Comparison of ENCODE assay signal across 8 cellular contexts in the genomic region with DNA sequence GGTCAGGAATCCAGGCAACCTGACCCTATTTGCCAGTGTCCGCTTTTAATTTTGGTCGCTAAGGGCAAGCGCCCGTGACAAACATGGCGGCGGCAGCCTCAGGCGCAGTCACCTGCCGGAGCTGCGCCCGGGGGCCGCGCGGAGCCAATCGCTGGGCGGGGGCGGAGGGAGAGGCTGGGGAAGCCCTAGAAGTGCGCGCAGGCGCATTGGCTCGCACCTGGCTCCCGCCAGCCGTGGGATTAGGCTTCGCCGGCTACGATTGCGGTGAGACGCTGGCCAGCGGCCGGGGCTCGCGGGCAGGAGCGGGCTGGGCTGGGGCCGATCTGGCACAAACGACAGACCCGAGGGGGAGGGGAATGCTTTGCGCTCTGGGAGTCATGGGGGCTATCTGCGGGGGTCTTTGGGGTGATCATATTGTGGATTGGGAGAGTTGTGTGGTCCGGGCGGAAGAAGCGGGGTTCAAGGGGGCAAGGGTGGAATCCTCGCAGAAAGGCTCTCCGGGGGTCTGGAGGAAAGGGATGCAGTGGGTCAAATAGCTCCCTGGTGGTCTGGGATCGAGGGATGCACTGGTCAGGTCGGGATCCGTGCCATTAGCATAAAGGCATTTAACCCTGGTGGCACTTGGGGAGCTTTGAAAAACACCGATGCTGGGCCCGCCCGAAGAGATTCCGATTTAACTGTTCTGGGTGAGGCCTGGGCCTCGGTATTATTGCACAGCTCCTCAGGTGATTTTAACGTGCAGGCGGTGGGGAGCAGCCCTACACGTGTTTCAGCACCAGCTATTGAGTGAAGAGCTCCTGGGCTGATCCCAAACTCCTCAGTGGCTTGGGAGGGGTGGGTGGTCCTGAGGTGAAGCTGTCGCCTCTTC. TPM values are rescaled to one million over a fixed set of nuclear protein-coding genes. Genes with fewer than 3 reads are reported as not detected.
A peak's percentile ranks its signal among the peaks of the same experiment; 100 is the strongest.
DNase-seq lines count a peak whose midpoint lies in the region; ATAC-seq and TF ChIP-seq lines count a peak whose summit lies in the region.

No MANE protein-coding gene starts in this region.

- peak; percentile 81 for DNase-seq in GDM1 (lab: John Stamatoyannopoulos, UW)
- no peak for DNase-seq in HFF-Myc (ENCODE audit: extremely low read depth, low read depth)
- peak; percentile 85 for DNase-seq in NCI-H1092 (lab: John Stamatoyannopoulos, UW)
- DNase-seq in SKM-1 (lab: John Stamatoyannopoulos, UW; ENCODE audit: unreplicated experiment): peak; percentile 68
- peak; percentile 96 for DNase-seq in activated naive CD8-positive, alpha-beta T cell treated with anti-CD3 and anti-CD28 coated beads for 36 hours
- peak; percentile 97 for DNase-seq in Right ventricle myocardium inferior (ENCODE audit: missing footprints)
- DNase-seq in tibial nerve (ENCODE audit: low spot score in 2 of 2): peak; percentile 70 to 74

- ATAC-seq in Right ventricle myocardium inferior: peak; percentile 97

- peak overlapping the region; percentile 17 for H3K9ac ChIP-seq in parathyroid adenoma

- H3K27me3 ChIP-seq in parathyroid adenoma (ENCODE audit: control insufficient read depth, insufficient read depth, low read length): no peaks in the 10 kb centered on the region
- H3K27me3 ChIP-seq in tibial nerve: no peaks in the 10 kb centered on the region

- TF ChIP-seq POLR2A in tibial nerve (IDR thresholded peaks at IDR 0.05): no peak

- peak overlapping the region; percentile 88 for H3K27ac Mint-ChIP-seq in activated naive CD8-positive, alpha-beta T cell treated with anti-CD3 and anti-CD28 coated beads for 36 hours

- H3K9me3 Mint-ChIP-seq in activated naive CD8-positive, alpha-beta T cell treated with anti-CD3 and anti-CD28 coated beads for 36 hours: no peaks in the 10 kb centered on the region

- no peaks in the 10 kb centered on the region for H3K27me3 Mint-ChIP-seq in activated naive CD8-positive, alpha-beta T cell treated with anti-CD3 and anti-CD28 coated beads for 36 hours

- peak; percentile 61 to 69 for TF ChIP-seq EP300 in tibial nerve (IDR thresholded peaks at IDR 0.05)

- peak overlapping the region; percentile 83 for H3K4me2 ChIP-seq in parathyroid adenoma (ENCODE audit: low read length)

- WGBS in tibial nerve, 2 donors: 5 to 6% methylated on average over 32 to 37 of the region's 54 CpGs

- intact Hi-C loops in Right ventricle myocardium inferior (cut with DNase I): loop anchor here (5.0 kb wide), 1 partner anchor 41 kb away; the partner anchor contains the start of genes ACTR1A and SUFU

- H3K36me3 Mint-ChIP-seq in activated naive CD8-positive, alpha-beta T cell treated with anti-CD3 and anti-CD28 coated beads for 36 hours: peaks cover 4% of the 10 kb centered on the region

- no peaks in the 10 kb centered on the region for H3K9me3 ChIP-seq in parathyroid adenoma (ENCODE audit: control insufficient read depth, low read length)
- no peaks in the 10 kb centered on the region for H3K9me3 ChIP-seq in tibial nerve

- H3K36me3 ChIP-seq in parathyroid adenoma (ENCODE audit: control insufficient read depth, insufficient read depth, low read length): no peaks in the 10 kb centered on the region
- H3K36me3 ChIP-seq in tibial nerve: peaks cover 0 to under 1% (median 0%) of the 10 kb centered on the region in 3 donors

- H3K79me2 ChIP-seq in parathyroid adenoma: peaks cover 2% of the 10 kb centered on the region

- H3K4me3 ChIP-seq in HFF-Myc (replicated peaks; ENCODE audit: low read depth, low read length) (peak overlapping the region; percentile 51), parathyroid adenoma (ENCODE audit: low read depth, low read length) (peak overlapping the region; percentile 59), tibial nerve (peak overlapping the region; percentile 46 to 94 (median 61))

- peaks cover 25% of the 10 kb centered on the region for H3K4me1 Mint-ChIP-seq in activated naive CD8-positive, alpha-beta T cell treated with anti-CD3 and anti-CD28 coated beads for 36 hours

- peak overlapping the region; percentile 90 for H3K4me3 Mint-ChIP-seq in activated naive CD8-positive, alpha-beta T cell treated with anti-CD3 and anti-CD28 coated beads for 36 hours

- H3K4me1 ChIP-seq in parathyroid adenoma (peaks cover 15% of the 10 kb centered on the region), tibial nerve (peaks cover 0 to 28% (median 12%) of the 10 kb centered on the region in 4 donors)

- H3K27ac ChIP-seq in parathyroid adenoma (no peak overlapping the region), tibial nerve (peak overlapping the region in 3 of 4 donors; percentile 40 to 74 (median 54))

- TF ChIP-seq CTCF in HFF-Myc (IDR thresholded peaks at IDR 0.05; ENCODE audit: low read depth, low read length, missing control alignments) (no peak), parathyroid adenoma (IDR thresholded peaks at IDR 0.05) (no peak), tibial nerve (IDR thresholded peaks at IDR 0.05) (peak in 1 of 5 experiments; percentile 16)

- H2AFZ ChIP-seq in parathyroid adenoma: peak overlapping the region; percentile 100

RNA-seq across cellular contexts. Expression of gene C10orf95, which starts 10.1 kb away (rescaled TPM):
- total RNA-seq in activated naive CD8-positive, alpha-beta T cell treated with anti-CD3 and anti-CD28 coated beads for 36 hours: under 1 TPM; 0.49 to 0.62 TPM
- not detected for total RNA-seq in Right ventricle myocardium inferior
- 1 to 10 TPM in 1 of 4 donors, not detected in 3; 1.4 TPM for total RNA-seq in tibial nerve

RNA-seq across cellular contexts. Expression of gene CUEDC2, which starts 29.0 kb away (rescaled TPM):
- 10 to 100 TPM; 66.3 to 73.8 TPM for total RNA-seq in activated naive CD8-positive, alpha-beta T cell treated with anti-CD3 and anti-CD28 coated beads for 36 hours
- total RNA-seq in Right ventricle myocardium inferior: 84.5 TPM
- 100 to 1,000 TPM in 3 of 4 donors, 10 to 100 TPM in 1; 86.4 to 195 (median 131) TPM for total RNA-seq in tibial nerve

RNA-seq across cellular contexts. Expression of gene FBXL15, which starts 40.8 kb away (rescaled TPM):
- 10 to 100 TPM; 11.7 to 13.0 TPM for total RNA-seq in activated naive CD8-positive, alpha-beta T cell treated with anti-CD3 and anti-CD28 coated beads for 36 hours
- 8.4 TPM for total RNA-seq in Right ventricle myocardium inferior
- 10 to 100 TPM; 25.8 to 51.1 (median 46.2) TPM for total RNA-seq in tibial nerve

RNA-seq across cellular contexts. Expression of gene ACTR1A, which starts 41.1 kb away (rescaled TPM):
- 10 to 100 TPM; 51.1 to 54.9 TPM for total RNA-seq in activated naive CD8-positive, alpha-beta T cell treated with anti-CD3 and anti-CD28 coated beads for 36 hours
- total RNA-seq in Right ventricle myocardium inferior (101 TPM), tibial nerve (100 to 1,000 TPM in 2 of 4 donors, 10 to 100 TPM in 2; 85.5 to 114 (median 105) TPM)

RNA-seq across cellular contexts. Expression of gene SUFU, which starts 42.4 kb away (rescaled TPM):
- 1 to 10 TPM; 5.7 to 6.0 TPM for total RNA-seq in activated naive CD8-positive, alpha-beta T cell treated with anti-CD3 and anti-CD28 coated beads for 36 hours
- total RNA-seq in Right ventricle myocardium inferior (7.8 TPM), tibial nerve (10 to 100 TPM in 3 of 4 donors, 1 to 10 TPM in 1; 9.8 to 17.1 (median 14.2) TPM)
